8 cellular contexts compared by ENCODE assay signal in genomic region chr22:21567456-21568206, GRCh38. TPM values are rescaled to one million over a fixed set of nuclear protein-coding genes. Genes with fewer than 3 reads are reported as not detected.
A peak's percentile ranks its signal among the peaks of the same experiment; 100 is the strongest.
DNase-seq lines count a peak whose midpoint lies in the region; ATAC-seq, FAIRE-seq and TF ChIP-seq lines count a peak whose summit lies in the region.

Gene UBE2L3 (plus strand): TSS chr22:21567714. CDS start chr22:21567745, 31 bp downstream.

- CTCF ChIA-PET in A549 (lab: Yijun Ruan, JAX): no interaction called here
- CTCF ChIA-PET in naive thymus-derived CD4-positive, alpha-beta T cell (lab: Charles Lee): no interaction called here

- H3K27ac ChIP-seq in A549 (peak within 1 kb of the TSS; percentile 99), RWPE2 (ENCODE audit: poor library complexity, severe bottlenecking) (peak within 1 kb of the TSS; percentile 74)
- H3K27ac ChIP-seq in naive thymus-derived CD4-positive, alpha-beta T cell (ENCODE audit: low read depth, low read length): peak within 1 kb of the TSS; percentile 95

- 1% methylated on average over 9 of the region's 77 CpGs for WGBS in A549 (ENCODE audit: missing lambda C conversion rate)

- H3K9me3 ChIP-seq in A549: no peaks in the 10 kb centered on the region
- H3K9me3 ChIP-seq in RWPE2 (ENCODE audit: severe bottlenecking): peaks cover 3% of the 10 kb centered on the region
- no peaks in the 10 kb centered on the region for H3K9me3 ChIP-seq in naive thymus-derived CD4-positive, alpha-beta T cell (ENCODE audit: control insufficient read depth in 2 of 3, low read length in 3 of 3)

- TF ChIP-seq POLR2A in A549 (IDR thresholded peaks at IDR 0.05; ENCODE audit: low read length): peak; percentile 41

- H3K36me3 Mint-ChIP-seq in activated T-helper 2 cell treated with anti-CD3 and anti-CD28 coated beads, Interferon-gamma antibody, Interleukin-2, Interleukin-4, amounts not matched to agents 10 μg/mL and 5 μg/mL and 100 μg/mL, durations not matched to agents 14 hours and 24 hours and 36 hours (ENCODE audit: low read depth): peaks cover 25% of the 10 kb centered on the region
- peaks cover 0 to 13% (median 7%) of the 10 kb centered on the region in 5 donors for H3K36me3 Mint-ChIP-seq in naive thymus-derived CD4-positive, alpha-beta T cell
- H3K36me3 Mint-ChIP-seq in stimulated activated effector memory CD8-positive, alpha-beta T cell treated with anti-CD3 and anti-CD28 coated beads, Interleukin-12 subunit alpha, Interleukin-12 subunit beta, amount 100 ng/mL, for 72 hours: peaks cover 34% of the 10 kb centered on the region

- H3K27me3 Mint-ChIP-seq in activated T-helper 2 cell treated with anti-CD3 and anti-CD28 coated beads, Interferon-gamma antibody, Interleukin-2, Interleukin-4, amounts not matched to agents 10 μg/mL and 5 μg/mL and 100 μg/mL, durations not matched to agents 14 hours and 24 hours and 36 hours (ENCODE audit: low read depth): no peaks in the 10 kb centered on the region
- H3K27me3 Mint-ChIP-seq in naive thymus-derived CD4-positive, alpha-beta T cell: no peaks in the 10 kb centered on the region

- peak within 1 kb of the TSS; percentile 96 for H3K4me3 Mint-ChIP-seq in activated T-helper 2 cell treated with anti-CD3 and anti-CD28 coated beads, Interferon-gamma antibody, Interleukin-2, Interleukin-4, amounts not matched to agents 10 μg/mL and 5 μg/mL and 100 μg/mL, durations not matched to agents 14 hours and 24 hours and 36 hours (ENCODE audit: low read depth)
- peak within 1 kb of the TSS; percentile 81 to 93 (median 90) for H3K4me3 Mint-ChIP-seq in naive thymus-derived CD4-positive, alpha-beta T cell
- peak within 1 kb of the TSS; percentile 88 for H3K4me3 Mint-ChIP-seq in stimulated activated effector memory CD8-positive, alpha-beta T cell treated with anti-CD3 and anti-CD28 coated beads, Interleukin-12 subunit alpha, Interleukin-12 subunit beta, amount 100 ng/mL, for 72 hours

- no peak for FAIRE-seq in A549 (lab: Jason Lieb, UNC)

- peak within 1 kb of the TSS; percentile 99 for H3K4me2 ChIP-seq in A549

- TF ChIP-seq EP300 in A549 (IDR thresholded peaks at IDR 0.05): no peak

- H3K27me3 ChIP-seq in RWPE2 (ENCODE audit: insufficient read depth, poor library complexity, severe bottlenecking): no peaks in the 10 kb centered on the region
- H3K27me3 ChIP-seq in naive thymus-derived CD4-positive, alpha-beta T cell (ENCODE audit: control insufficient read depth in 2 of 2, insufficient read depth in 2 of 2, low read length in 2 of 2): no peaks in the 10 kb centered on the region

- H3K4me3 ChIP-seq in A549 (peak within 1 kb of the TSS; percentile 100), RWPE2 (ENCODE audit: severe bottlenecking) (peak within 1 kb of the TSS; percentile 98), fibroblast of mammary gland (ENCODE audit: control insufficient read depth, low read depth, low read length) (peak within 1 kb of the TSS; percentile 92)
- H3K4me3 ChIP-seq in naive thymus-derived CD4-positive, alpha-beta T cell (ENCODE audit: low read length): peak within 1 kb of the TSS; percentile 72

- POLR2A ChIA-PET in A549 (lab: Yijun Ruan, JAX): no interaction called here
- POLR2A ChIA-PET in naive thymus-derived CD4-positive, alpha-beta T cell (lab: Charles Lee): interaction anchor here (0.7 to 1.0 kb wide), 3 partner anchors 46 to 75 kb away, joined by 3 to 4 read pairs (median 3); no protein-coding TSS in a partner anchor

- ATAC-seq in A549 (peak; percentile 83 to 86), GM18907 (IDR thresholded peaks at IDR 0.05; ENCODE audit: unreplicated experiment) (peak; percentile 55), RWPE2 (ENCODE audit: low read depth) (peak; percentile 77)
- ATAC-seq in naive thymus-derived CD4-positive, alpha-beta T cell: peak; percentile 95
- peak; percentile 75 for ATAC-seq in stimulated activated effector memory CD8-positive, alpha-beta T cell treated with anti-CD3 and anti-CD28 coated beads, Interleukin-12 subunit alpha, Interleukin-12 subunit beta, amount 100 ng/mL, for 72 hours

- intact Hi-C loops in activated T-helper 2 cell treated with anti-CD3 and anti-CD28 coated beads, Interferon-gamma antibody, Interleukin-2, Interleukin-4, amounts not matched to agents 10 μg/mL and 5 μg/mL and 100 μg/mL, durations not matched to agents 14 hours and 24 hours and 36 hours (cut with micrococcal nuclease): loop anchor here (1.0 kb wide), 1 partner anchor 21 kb away; no protein-coding TSS in a partner anchor
- intact Hi-C loops in naive thymus-derived CD4-positive, alpha-beta T cell (cut with micrococcal nuclease): loop anchor here in 1 of 2 donors (1.0 kb wide), 2 partner anchors 63 to 75 kb away; partner anchors contain the start of genes SDF2L1 and YDJC

- DNase-seq in A549 (ENCODE audit: low read depth in 1 of 2, low spot score in 1 of 2) (peak; percentile 55 to 83), HuH-7.5 (ENCODE audit: low spot score) (peak; percentile 76), RWPE2 (ENCODE audit: low spot score) (peak; percentile 89), fibroblast of mammary gland (ENCODE audit: low read depth) (peak; percentile 67)
- DNase-seq in activated T-helper 2 cell treated with anti-CD3 and anti-CD28 coated beads, Interferon-gamma antibody, Interleukin-2, Interleukin-4, amounts not matched to agents 10 μg/mL and 5 μg/mL and 100 μg/mL, durations not matched to agents 14 hours and 24 hours and 36 hours (ENCODE audit: low spot score): peak; percentile 81
- peak; percentile 74 to 88 (median 83) for DNase-seq in naive thymus-derived CD4-positive, alpha-beta T cell
- peak; percentile 74 to 90 for DNase-seq in stimulated activated effector memory CD8-positive, alpha-beta T cell treated with anti-CD3 and anti-CD28 coated beads, Interleukin-12 subunit alpha, Interleukin-12 subunit beta, amount 100 ng/mL, for 72 hours (ENCODE audit: low spot score in 2 of 2)

- peak within 1 kb of the TSS; percentile 90 for H3K27ac Mint-ChIP-seq in activated T-helper 2 cell treated with anti-CD3 and anti-CD28 coated beads, Interferon-gamma antibody, Interleukin-2, Interleukin-4, amounts not matched to agents 10 μg/mL and 5 μg/mL and 100 μg/mL, durations not matched to agents 14 hours and 24 hours and 36 hours
- H3K27ac Mint-ChIP-seq in naive thymus-derived CD4-positive, alpha-beta T cell: peak within 1 kb of the TSS; percentile 73 to 97 (median 90)
- peak within 1 kb of the TSS; percentile 91 for H3K27ac Mint-ChIP-seq in stimulated activated effector memory CD8-positive, alpha-beta T cell treated with anti-CD3 and anti-CD28 coated beads, Interleukin-12 subunit alpha, Interleukin-12 subunit beta, amount 100 ng/mL, for 72 hours

- no peak for TF ChIP-seq RAD21 in A549 (conservative IDR thresholded peaks at IDR 0.05 in 1 of 2, IDR thresholded peaks at IDR 0.05 in 1 of 2)

- no peaks in the 10 kb centered on the region for H3K9me3 Mint-ChIP-seq in activated T-helper 2 cell treated with anti-CD3 and anti-CD28 coated beads, Interferon-gamma antibody, Interleukin-2, Interleukin-4, amounts not matched to agents 10 μg/mL and 5 μg/mL and 100 μg/mL, durations not matched to agents 14 hours and 24 hours and 36 hours
- H3K9me3 Mint-ChIP-seq in naive thymus-derived CD4-positive, alpha-beta T cell: peaks cover 0 to 3% (median 0%) of the 10 kb centered on the region in 11 donors
- H3K9me3 Mint-ChIP-seq in stimulated activated effector memory CD8-positive, alpha-beta T cell treated with anti-CD3 and anti-CD28 coated beads, Interleukin-12 subunit alpha, Interleukin-12 subunit beta, amount 100 ng/mL, for 72 hours: no peaks in the 10 kb centered on the region

- H3K36me3 ChIP-seq in RWPE2 (ENCODE audit: low read depth): peaks cover 23% of the 10 kb centered on the region; the same call in 1 of the 2 replicates
- peaks cover 0 to 2% (median 0%) of the 10 kb centered on the region in 3 experiments for H3K36me3 ChIP-seq in naive thymus-derived CD4-positive, alpha-beta T cell (ENCODE audit: control insufficient read depth in 2 of 3, insufficient read depth in 3 of 3, low read length in 3 of 3)

- H3K4me1 ChIP-seq in A549: peaks cover 34% of the 10 kb centered on the region
- peaks cover 11% of the 10 kb centered on the region for H3K4me1 ChIP-seq in RWPE2 (ENCODE audit: insufficient read depth, poor library complexity, severe bottlenecking)
- H3K4me1 ChIP-seq in naive thymus-derived CD4-positive, alpha-beta T cell (ENCODE audit: control insufficient read depth in 2 of 2, insufficient read depth in 2 of 2, low read length in 2 of 2): peaks cover 39 to 40% of the 10 kb centered on the region in 2 donors

- TF ChIP-seq CTCF in A549 (IDR thresholded peaks at IDR 0.05) (no peak), RWPE2 (IDR thresholded peaks at IDR 0.05; ENCODE audit: poor library complexity, severe bottlenecking) (no peak), fibroblast of mammary gland (conservative IDR thresholded peaks at IDR 0.05; ENCODE audit: control insufficient read depth, insufficient read depth, low read depth, low read length) (no peak)

- peaks cover 33% of the 10 kb centered on the region for H3K4me1 Mint-ChIP-seq in activated T-helper 2 cell treated with anti-CD3 and anti-CD28 coated beads, Interferon-gamma antibody, Interleukin-2, Interleukin-4, amounts not matched to agents 10 μg/mL and 5 μg/mL and 100 μg/mL, durations not matched to agents 14 hours and 24 hours and 36 hours (ENCODE audit: low read depth)
- peaks cover 34 to 55% (median 41%) of the 10 kb centered on the region in 7 donors for H3K4me1 Mint-ChIP-seq in naive thymus-derived CD4-positive, alpha-beta T cell
- peaks cover 45% of the 10 kb centered on the region for H3K4me1 Mint-ChIP-seq in stimulated activated effector memory CD8-positive, alpha-beta T cell treated with anti-CD3 and anti-CD28 coated beads, Interleukin-12 subunit alpha, Interleukin-12 subunit beta, amount 100 ng/mL, for 72 hours

TF ChIP-seq in A549, 52 proteins besides CTCF, POLR2A, EP300 and RAD21 (continues in another document):
- TF ChIP-seq MAFK (IDR thresholded peaks at IDR 0.05; ENCODE audit: partially characterized antibody): no peak
- TF ChIP-seq KDM5A (IDR thresholded peaks at IDR 0.05): peak; percentile 91
- TF ChIP-seq KDM1A (IDR thresholded peaks at IDR 0.05; ENCODE audit: low read depth): no peak; the same call in 1 of the 2 replicates

RNA-seq across cellular contexts. Expression of gene UBE2L3, which starts in this region (rescaled TPM):
- polyA plus RNA-seq in A549 (2011; rRNA removed) (45.3 and 54.9 TPM in 2 replicates), A549 (2017; fragmentation: RNase III; extraction: RNeasy Plus Mini Kit Qiagen cat#74134 plus additional on column Dnase treatment) (53.1 to 56.6 TPM (median 55.6 TPM) in 3 replicates)
- 33.7 and 34.3 TPM in 2 replicates for polyA plus RNA-seq in A549 (2012; cell fraction: cytosol; rRNA removed)
- polyA plus RNA-seq in A549 (2012; cell fraction: nucleus; rRNA removed): 17.6 and 25.7 TPM in 2 replicates
- 28.2 and 32.9 TPM in 2 replicates for polyA minus RNA-seq in A549 (2011; rRNA and poly(A)+ RNA removed)
- 63.5 and 65.5 TPM in 2 replicates for total RNA-seq in activated T-helper 2 cell treated with anti-CD3 and anti-CD28 coated beads, Interferon-gamma antibody, Interleukin-2, Interleukin-4, amounts not matched to agents 10 μg/mL and 5 μg/mL and 100 μg/mL, durations not matched to agents 14 hours and 24 hours and 36 hours
- total RNA-seq in naive thymus-derived CD4-positive, alpha-beta T cell: 10 to 100 TPM; 22.5 to 55.0 (median 34.2) TPM
- 100 to 1,000 TPM in 1 of 2 donors, 10 to 100 TPM in 1; 89.8 to 101 TPM for polyA plus RNA-seq in naive thymus-derived CD4-positive, alpha-beta T cell

Comparison
In these comparisons a context has a peak if more than half of its experiments do, and no peak if none do; other contexts are left out.
1. Peak in every context shown above with its lines: DNase-seq, ATAC-seq, H3K4me3 ChIP-seq and H3K27ac ChIP-seq.